1 cellular context compared by ENCODE assay signal in the genomic region with DNA sequence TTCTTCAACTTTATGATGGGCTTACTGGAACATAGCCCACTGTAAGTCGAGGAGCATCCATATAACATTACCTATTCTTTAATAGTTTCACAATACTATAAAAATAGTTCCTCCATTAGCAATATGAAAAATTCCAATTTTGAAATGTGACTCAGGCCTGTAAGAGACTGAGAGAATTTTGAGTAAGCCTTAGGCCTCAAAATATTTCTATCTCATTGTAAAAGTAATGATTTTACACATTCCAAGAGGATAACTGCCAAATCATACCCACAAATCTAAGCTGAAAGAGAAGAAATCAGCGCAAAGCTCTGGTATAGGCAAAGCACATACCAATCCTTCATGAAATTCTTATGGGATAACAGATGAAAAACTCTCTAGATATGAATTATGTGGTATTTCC.
TF ChIP-seq lines count a peak whose summit lies in the region.

No MANE protein-coding gene starts in this region.

TF ChIP-seq in HepG2, 621 proteins besides CTCF, POLR2A, EP300 and RAD21 (continued from another document):
- TF ChIP-seq, protein P1, sequence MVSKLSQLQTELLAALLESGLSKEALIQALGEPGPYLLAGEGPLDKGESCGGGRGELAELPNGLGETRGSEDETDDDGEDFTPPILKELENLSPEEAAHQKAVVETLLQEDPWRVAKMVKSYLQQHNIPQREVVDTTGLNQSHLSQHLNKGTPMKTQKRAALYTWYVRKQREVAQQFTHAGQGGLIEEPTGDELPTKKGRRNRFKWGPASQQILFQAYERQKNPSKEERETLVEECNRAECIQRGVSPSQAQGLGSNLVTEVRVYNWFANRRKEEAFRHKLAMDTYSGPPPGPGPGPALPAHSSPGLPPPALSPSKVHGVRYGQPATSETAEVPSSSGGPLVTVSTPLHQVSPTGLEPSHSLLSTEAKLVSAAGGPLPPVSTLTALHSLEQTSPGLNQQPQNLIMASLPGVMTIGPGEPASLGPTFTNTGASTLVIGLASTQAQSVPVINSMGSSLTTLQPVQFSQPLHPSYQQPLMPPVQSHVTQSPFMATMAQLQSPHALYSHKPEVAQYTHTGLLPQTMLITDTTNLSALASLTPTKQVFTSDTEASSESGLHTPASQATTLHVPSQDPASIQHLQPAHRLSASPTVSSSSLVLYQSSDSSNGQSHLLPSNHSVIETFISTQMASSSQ (IDR thresholded peaks at IDR 0.05; ENCODE audit: low read depth) = no peak
- TF ChIP-seq, protein P1 (CRISPR knock-in tag; IDR thresholded peaks at IDR 0.05; ENCODE audit: borderline replicate concordance) = no peak
- TF ChIP-seq ZC3H4 (CRISPR knock-in tag; IDR thresholded peaks at IDR 0.05; ENCODE audit: borderline replicate concordance) = no peak
- no peak for TF ChIP-seq ZNF331 (CRISPR knock-in tag; IDR thresholded peaks at IDR 0.05)
- TF ChIP-seq ZNF335 (CRISPR knock-in tag; IDR thresholded peaks at IDR 0.05) = no peak
- TF ChIP-seq YEATS4 (CRISPR knock-in tag; IDR thresholded peaks at IDR 0.05; ENCODE audit: borderline replicate concordance) = no peak
- no peak for TF ChIP-seq ZNF230 (CRISPR knock-in tag; IDR thresholded peaks at IDR 0.05)
- TF ChIP-seq ZNF17 (CRISPR knock-in tag; IDR thresholded peaks at IDR 0.05) = no peak
- TF ChIP-seq, protein P2, sequence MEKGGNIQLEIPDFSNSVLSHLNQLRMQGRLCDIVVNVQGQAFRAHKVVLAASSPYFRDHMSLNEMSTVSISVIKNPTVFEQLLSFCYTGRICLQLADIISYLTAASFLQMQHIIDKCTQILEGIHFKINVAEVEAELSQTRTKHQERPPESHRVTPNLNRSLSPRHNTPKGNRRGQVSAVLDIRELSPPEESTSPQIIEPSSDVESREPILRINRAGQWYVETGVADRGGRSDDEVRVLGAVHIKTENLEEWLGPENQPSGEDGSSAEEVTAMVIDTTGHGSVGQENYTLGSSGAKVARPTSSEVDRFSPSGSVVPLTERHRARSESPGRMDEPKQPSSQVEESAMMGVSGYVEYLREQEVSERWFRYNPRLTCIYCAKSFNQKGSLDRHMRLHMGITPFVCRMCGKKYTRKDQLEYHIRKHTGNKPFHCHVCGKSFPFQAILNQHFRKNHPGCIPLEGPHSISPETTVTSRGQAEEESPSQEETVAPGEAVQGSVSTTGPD (CRISPR knock-in tag; IDR thresholded peaks at IDR 0.05) = no peak
